12 cellular contexts compared by ENCODE assay signal in genomic region chr4:87068591-87069021, GRCh38.
DNase-seq lines count a peak whose midpoint lies in the region; ATAC-seq and TF ChIP-seq lines count a peak whose summit lies in the region.
"Had no signal": no experiment of that assay in that cellular context is flagged by ENCODE, and none has a peak within 500 bp of the region (broad histone marks: within the 10 kb centered on the region; RNA-seq: fewer than 3 reads in every experiment).

No MANE protein-coding gene starts in this region.

- H3K4me1 ChIP-seq in A673 (ENCODE audit: insufficient read depth, low read length, poor library complexity, severe bottlenecking) (peaks cover 42% of the 10 kb centered on the region), hepatocyte (ENCODE audit: insufficient read depth) (peaks cover 17% of the 10 kb centered on the region)

- no TSS peak for BruUV-seq in A673 (replicated peaks; lab: Mats Ljungman, UMichigan)

- H3K36me3 ChIP-seq in A673 (ENCODE audit: insufficient read depth, low read length, poor library complexity, severe bottlenecking) (no peaks in the 10 kb centered on the region), hepatocyte (replicated peaks; ENCODE audit: insufficient read depth, low read depth) (no peaks in the 10 kb centered on the region)

- H3K4me3 Mint-ChIP-seq in T-helper 17 cell, result no peak overlapping the region
- H3K4me3 Mint-ChIP-seq: dendritic cell treated with granulocyte-macrophage colony-stimulating factor and Interleukin-4, amounts not matched to agents 40 ng/mL and 50 ng/mL, for 4 days had no signal

- H4K20me1 ChIP-seq in hepatocyte (ENCODE audit: insufficient read depth, poor library complexity, severe bottlenecking), result peaks cover 21% of the 10 kb centered on the region

- peak overlapping the region; percentile 61 for H3K27ac ChIP-seq in A673 (ENCODE audit: low read depth, low read length, poor library complexity, severe bottlenecking)
- peak overlapping the region; percentile 57 for H3K27ac ChIP-seq in hepatocyte

- TF ChIP-seq CTCF in A673 (conservative IDR thresholded peaks at IDR 0.05; ENCODE audit: low read depth, low read length), result no peak
- no peak for TF ChIP-seq CTCF in hepatocyte (IDR thresholded peaks at IDR 0.05; ENCODE audit: poor library complexity)

- DNase-seq in A673 (ENCODE audit: low spot score) (peak; percentile 67), NCI-H1105 treated with DMSO at 0.1 percent for 48 hours (lab: John Stamatoyannopoulos, UW) (peak; percentile 89), SHP77 (lab: John Stamatoyannopoulos, UW) (peak; percentile 95), hepatocyte (ENCODE audit: low spot score) (peak; percentile 54), T-helper 17 cell (no peak)
- no peak for DNase-seq in activated naive CD4-positive, alpha-beta T cell (lab: John Stamatoyannopoulos, UW)
- DNase-seq: AML-193; PC-3; stimulated activated CD4-positive, alpha-beta T cell treated with anti-CD3 and anti-CD28 coated beads, Interleukin-2, amount 100 ng/mL, for 48 hours had no signal

- intact Hi-C loops in A673 (cut with micrococcal nuclease; ENCODE audit: unreplicated experiment), result no loop called here

- H3K27me3 ChIP-seq in A673 (replicated peaks; ENCODE audit: insufficient read depth, low read depth, low read length, poor library complexity) (no peaks in the 10 kb centered on the region), hepatocyte (no peaks in the 10 kb centered on the region)

- H3K4me1 Mint-ChIP-seq in T-helper 17 cell, result peaks cover 31% of the 10 kb centered on the region

- H3K9me3 ChIP-seq in A673 (ENCODE audit: low read depth, low read length, poor library complexity, severe bottlenecking), result no peaks in the 10 kb centered on the region
- H3K9me3 ChIP-seq in hepatocyte (ENCODE audit: low read depth), result no peaks in the 10 kb centered on the region
- H3K9me3 ChIP-seq in T-helper 17 cell (ENCODE audit: control insufficient read depth, low read length, poor library complexity, severe bottlenecking), result no peaks in the 10 kb centered on the region

- 68% methylated on average over 7 of the region's 7 CpGs for WGBS in hepatocyte (ENCODE audit: low lambda C conversion rate, missing lambda C conversion rate)

- peaks cover 3% of the 10 kb centered on the region for H3K36me3 Mint-ChIP-seq in T-helper 17 cell (ENCODE audit: low read depth)

- no peaks in the 10 kb centered on the region for H3K9me2 ChIP-seq in hepatocyte (replicated peaks; ENCODE audit: insufficient read depth)

- ATAC-seq in HG03108 (IDR thresholded peaks at IDR 0.05; ENCODE audit: unreplicated experiment) (no peak), T-helper 17 cell (no peak), HG03196 (IDR thresholded peaks at IDR 0.05; ENCODE audit: unreplicated experiment) (no peak)
- ATAC-seq: PC-3 had no signal

- H2AFZ ChIP-seq in hepatocyte, result no peak overlapping the region

- H3K4me2 ChIP-seq in hepatocyte, result peak overlapping the region; percentile 45

- H3K4me3 ChIP-seq in A673 (ENCODE audit: low read depth, low read length, poor library complexity, severe bottlenecking) (no peak overlapping the region), hepatocyte (no peak overlapping the region)

- H3K27me3 Mint-ChIP-seq in T-helper 17 cell, result no peaks in the 10 kb centered on the region
- H3K27me3 Mint-ChIP-seq: dendritic cell treated with granulocyte-macrophage colony-stimulating factor and Interleukin-4, amounts not matched to agents 40 ng/mL and 50 ng/mL, for 4 days had no signal

- CTCF ChIA-PET in A673 (lab: Charles Lee), result no interaction called here

- H3K79me2 ChIP-seq in hepatocyte, result peaks cover 68% of the 10 kb centered on the region

- POLR2A ChIA-PET in A673 (lab: Charles Lee; ENCODE audit: low non-redundant PET), result no interaction called here

- no peak overlapping the region for H3K27ac Mint-ChIP-seq in T-helper 17 cell
- H3K27ac Mint-ChIP-seq: dendritic cell treated with granulocyte-macrophage colony-stimulating factor and Interleukin-4, amounts not matched to agents 40 ng/mL and 50 ng/mL, for 4 days had no signal

Comparison
In these comparisons a context has a peak if more than half of its experiments do, and no peak if none do; other contexts are left out.
1. DNase-seq: peak in A673 (single experiment), NCI-H1105 treated with DMSO at 0.1 percent for 48 hours (single experiment), SHP77 (2 of 2) and hepatocyte (single experiment); none in T-helper 17 cell (0 of 3) and activated naive CD4-positive, alpha-beta T cell (0 of 4).